In the genomic region with DNA sequence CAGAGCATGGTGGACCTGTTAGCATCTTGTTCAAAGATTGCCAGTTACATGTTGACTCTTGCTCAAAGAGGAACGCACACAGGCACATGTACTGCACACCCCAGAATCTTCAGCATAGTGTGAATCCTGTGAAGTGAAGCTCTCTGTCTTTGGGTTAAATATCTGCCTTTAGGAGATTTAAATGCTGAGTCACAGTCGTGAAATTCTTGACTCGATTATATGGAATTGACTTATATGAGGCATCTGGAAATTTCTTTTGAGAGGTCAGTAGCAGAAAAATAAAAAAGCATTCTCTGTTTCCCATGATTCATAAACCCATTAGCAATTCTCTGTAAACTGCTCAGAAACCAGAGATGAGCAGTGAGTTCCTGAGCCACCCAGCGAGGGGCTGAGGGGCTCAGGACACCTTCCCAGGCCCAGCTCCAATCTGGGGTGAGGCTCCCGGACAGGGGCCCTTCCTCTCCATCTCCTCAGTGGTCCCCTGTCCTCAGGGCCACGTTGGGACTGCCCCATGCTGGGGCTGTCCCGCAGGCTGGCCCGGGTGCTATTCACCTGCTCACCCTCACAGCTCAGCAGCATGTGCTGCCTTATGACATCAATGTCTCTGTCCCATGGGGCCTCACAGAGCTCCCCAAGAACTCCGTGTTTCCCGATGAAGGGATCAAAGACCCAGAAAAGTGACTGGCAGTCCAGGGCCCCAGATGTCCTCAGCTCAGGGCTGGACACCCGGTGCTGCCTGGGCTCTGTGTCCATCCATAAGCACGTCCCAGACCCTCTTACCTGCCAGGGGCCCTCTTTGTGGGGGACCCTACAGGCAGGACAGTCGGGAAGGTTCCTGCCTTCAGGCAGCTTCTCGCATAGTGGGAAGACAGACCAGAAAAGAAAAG, we compare ENCODE assay signal across 17 cellular contexts. TPM values are rescaled to one million over a fixed set of nuclear protein-coding genes. Genes with fewer than 3 reads are reported as not detected.
DNase-seq lines count a peak whose midpoint lies in the region; ATAC-seq, FAIRE-seq and TF ChIP-seq lines count a peak whose summit lies in the region.
"Had no signal": no experiment of that assay in that cellular context is flagged by ENCODE, and none has a peak within 500 bp of the region (broad histone marks: within the 10 kb centered on the region; RNA-seq: fewer than 3 reads in every experiment).

No MANE protein-coding gene starts in this region.

- no peak overlapping the region for H3K4me3 Mint-ChIP-seq in astrocyte (ENCODE audit: unreplicated experiment)
- H3K4me3 Mint-ChIP-seq: CD14-positive monocyte had no signal

- TF ChIP-seq RAD21 in A549 (conservative IDR thresholded peaks at IDR 0.05 in 1 of 2, IDR thresholded peaks at IDR 0.05 in 1 of 2) = no peak

- peaks cover 2% of the 10 kb centered on the region for H3K36me3 Mint-ChIP-seq in astrocyte (ENCODE audit: low read depth, unreplicated experiment)
- H3K36me3 Mint-ChIP-seq: CD14-positive monocyte had no signal

- H3K36me3 ChIP-seq in astrocyte (ENCODE audit: insufficient read depth, low read length) = no peaks in the 10 kb centered on the region
- no peaks in the 10 kb centered on the region for H3K36me3 ChIP-seq in osteoblast (ENCODE audit: insufficient read depth, low read length)

- 56% methylated on average over 14 of the region's 14 CpGs for WGBS in A549 (ENCODE audit: missing lambda C conversion rate)

- H3K4me3 ChIP-seq in A549 = no peak overlapping the region
- H3K4me3 ChIP-seq in astrocyte (ENCODE audit: insufficient read depth, low read depth, low read length) = no peak overlapping the region
- H3K4me3 ChIP-seq in osteoblast (ENCODE audit: insufficient read depth, low read length) = no peak overlapping the region

- peaks cover 23% of the 10 kb centered on the region for H3K9me3 Mint-ChIP-seq in astrocyte (ENCODE audit: unreplicated experiment)

- H3K27me3 ChIP-seq in astrocyte (ENCODE audit: insufficient read depth, low read length) (no peaks in the 10 kb centered on the region), osteoblast (ENCODE audit: insufficient read depth, low read length) (no peaks in the 10 kb centered on the region)

- no peak overlapping the region for H3K9ac ChIP-seq in astrocyte (ENCODE audit: low read length)

- peak overlapping the region; percentile 11 for H2AFZ ChIP-seq in astrocyte (ENCODE audit: low read depth, low read length)
- H2AFZ ChIP-seq in osteoblast (ENCODE audit: low read length) = no peak overlapping the region

- H3K27ac ChIP-seq in A549 (peak overlapping the region in 1 of 2 experiments; percentile 46; a peak in 1 of 6 replicates), astrocyte (ENCODE audit: low read depth, low read length) (no peak overlapping the region), osteoblast (ENCODE audit: low read depth, low read length) (peak overlapping the region; percentile 20)

- peaks cover 23% of the 10 kb centered on the region for H3K27me3 Mint-ChIP-seq in astrocyte (ENCODE audit: low read depth, unreplicated experiment)

- H3K79me2 ChIP-seq in astrocyte (ENCODE audit: insufficient read depth, low read length) (no peaks in the 10 kb centered on the region), osteoblast (ENCODE audit: insufficient read depth, low read length) (no peaks in the 10 kb centered on the region)

- H3K4me2 ChIP-seq in A549 (no peak overlapping the region), astrocyte (ENCODE audit: low read length) (no peak overlapping the region), osteoblast (ENCODE audit: insufficient read depth, low read length) (no peak overlapping the region)

- H4K20me1 ChIP-seq in astrocyte (ENCODE audit: insufficient read depth, low read length) (no peaks in the 10 kb centered on the region), osteoblast (ENCODE audit: insufficient read depth, low read length) (no peaks in the 10 kb centered on the region)

- intact Hi-C loops in Right ventricle myocardium superior (cut with DNase I) = no loop called here

- no peak for TF ChIP-seq POLR2A in A549 (IDR thresholded peaks at IDR 0.05; ENCODE audit: low read length)

- peak overlapping the region; percentile 36 for H3K27ac Mint-ChIP-seq in astrocyte (ENCODE audit: unreplicated experiment)
- H3K27ac Mint-ChIP-seq: CD14-positive monocyte had no signal

- H3K9me3 ChIP-seq in A549 = no peaks in the 10 kb centered on the region
- H3K9me3 ChIP-seq in astrocyte (ENCODE audit: insufficient read depth, low read depth, low read length) = no peaks in the 10 kb centered on the region
- no peaks in the 10 kb centered on the region for H3K9me3 ChIP-seq in osteoblast (ENCODE audit: low read depth, low read length)

- peaks cover 5% of the 10 kb centered on the region for H3K4me1 Mint-ChIP-seq in astrocyte (ENCODE audit: low read depth, unreplicated experiment)
- H3K4me1 Mint-ChIP-seq: CD14-positive monocyte had no signal

- CTCF ChIA-PET in A549 (lab: Yijun Ruan, JAX) = interaction anchor here (1.8 kb wide), 1 partner anchor 97 kb away, joined by 7 read pairs; no protein-coding TSS in a partner anchor

- ATAC-seq in A549 = no peak
- no peak for ATAC-seq in Right ventricle myocardium superior (ENCODE audit: poor library complexity)

- TF ChIP-seq EP300 in A549 (IDR thresholded peaks at IDR 0.05) = no peak

- H3K4me1 ChIP-seq in A549 = no peaks in the 10 kb centered on the region
- H3K4me1 ChIP-seq in astrocyte (ENCODE audit: insufficient read depth, low read length) = peaks cover 4% of the 10 kb centered on the region
- H3K4me1 ChIP-seq in osteoblast (ENCODE audit: insufficient read depth, low read length) = peaks cover 6% of the 10 kb centered on the region

- DNase-seq in A549 (ENCODE audit: low read depth in 1 of 2, low spot score in 1 of 2) (no peak), ELR (ENCODE audit: low read depth) (peak; percentile 32), astrocyte (ENCODE audit: low read depth) (no peak), osteoblast (ENCODE audit: insufficient read length, low spot score, missing footprints) (peak; percentile 71), NCI-H1436 treated with DMSO at 0.1 percent for 48 hours (lab: John Stamatoyannopoulos, UW) (no peak), Right ventricle myocardium superior (no peak)
- no peak for DNase-seq in effector CD4-positive, alpha-beta T cell
- no peak for DNase-seq in effector CD8-positive, alpha-beta T cell (lab: John Stamatoyannopoulos, UW)
- DNase-seq: ACHN, AML-193, DMS 273 treated with DMSO at 0.1 percent for 48 hours, NCI-H1105 treated with DMSO at 0.1 percent for 48 hours, NCI-H1930, NCI-H748 treated with DMSO at 0.1 percent for 48 hours, OCI-M1, RPMI8226 had no signal

- TF ChIP-seq CTCF in A549 (IDR thresholded peaks at IDR 0.05) (no peak), astrocyte (IDR thresholded peaks at IDR 0.05; ENCODE audit: insufficient read depth, low read depth, low read length) (no peak), osteoblast (IDR thresholded peaks at IDR 0.05; ENCODE audit: extremely low read depth, low read depth, low read length) (no peak)

- POLR2A ChIA-PET in A549 (lab: Yijun Ruan, JAX) = interaction anchor here (1.4 kb wide), 1 partner anchor 50 kb away, joined by 3 read pairs; a partner anchor contains a TSS

- FAIRE-seq in A549 (lab: Jason Lieb, UNC) = no peak
- FAIRE-seq in astrocyte (lab: Jason Lieb, UNC) = no peak

TF ChIP-seq in A549, 52 proteins besides CTCF, POLR2A, EP300 and RAD21:
- TF ChIP-seq FOXS1 (CRISPR knock-in tag; IDR thresholded peaks at IDR 0.05) (no peak), MAFK (IDR thresholded peaks at IDR 0.05; ENCODE audit: partially characterized antibody) (peak; percentile 65), RFX5 (IDR thresholded peaks at IDR 0.05) (no peak), ZNF302 (CRISPR knock-in tag; IDR thresholded peaks at IDR 0.05) (no peak), NR3C1 (IDR thresholded peaks at IDR 0.05) (no peak), HOXB5 (CRISPR knock-in tag; IDR thresholded peaks at IDR 0.05) (no peak), ZSCAN20 (CRISPR knock-in tag; IDR thresholded peaks at IDR 0.05) (no peak), RARB (CRISPR knock-in tag; IDR thresholded peaks at IDR 0.05) (no peak), FOSB (CRISPR knock-in tag; IDR thresholded peaks at IDR 0.05) (no peak), CBX2 (IDR thresholded peaks at IDR 0.05; ENCODE audit: borderline replicate concordance, low read depth) (no peak), JUN (IDR thresholded peaks at IDR 0.05) (no peak), NFE2L2 (conservative IDR thresholded peaks at IDR 0.05; ENCODE audit: low read length) (peak; percentile 62; the same call in 1 of the 2 replicates), MAZ (IDR thresholded peaks at IDR 0.05; ENCODE audit: borderline replicate concordance, low read depth, low read length) (no peak)

RNA-seq across cellular contexts. Expression of a gene that starts 50.0 kb away (rescaled TPM):
- polyA plus RNA-seq in A549 (2011; rRNA removed) (19.7 and 19.9 TPM in 2 replicates), A549 (2017; fragmentation: RNase III; extraction: RNeasy Plus Mini Kit Qiagen cat#74134 plus additional on column Dnase treatment) (13.7 to 33.4 TPM (median 27.6 TPM) in 3 replicates)
- polyA plus RNA-seq in A549 (2012; cell fraction: cytosol; rRNA removed) = 13.6 and 19.4 TPM in 2 replicates
- 14.5 and 16.9 TPM in 2 replicates for polyA plus RNA-seq in A549 (2012; cell fraction: nucleus; rRNA removed)
- polyA minus RNA-seq in A549 (2011; rRNA and poly(A)+ RNA removed) = 15.4 and 20.0 TPM in 2 replicates
- total RNA-seq in astrocyte (37.7 and 55.7 TPM in 2 replicates), osteoblast (835 and 847 TPM in 2 replicates), Right ventricle myocardium superior (6.9 TPM)

Comparison
In these comparisons a context has a peak if more than half of its experiments do, and no peak if none do; other contexts are left out.
1. DNase-seq: peak in ELR (single experiment) and osteoblast (single experiment); none in A549 (0 of 2), astrocyte (single experiment), NCI-H1436 treated with DMSO at 0.1 percent for 48 hours (single experiment), effector CD4-positive, alpha-beta T cell (single experiment), effector CD8-positive, alpha-beta T cell (single experiment) and Right ventricle myocardium superior (single experiment).
2. RNA of a gene that starts 50.0 kb away (total RNA-seq): 835 to 847 TPM in osteoblast; 37.7 to 55.7 TPM in astrocyte and 6.9 TPM in Right ventricle myocardium superior (single experiment); every median in the first group is over 10 times any median in the second.